ENCODE assay signal across 2 cellular contexts in genomic region chr6:124799638-124800037, GRCh38.
TF ChIP-seq lines count a peak whose summit lies in the region.

No MANE protein-coding gene starts in this region.

TF ChIP-seq in HepG2, 621 proteins besides CTCF, POLR2A, EP300 and RAD21 (continued from another document):
- TF ChIP-seq PTBP1 (IDR thresholded peaks at IDR 0.05; ENCODE audit: low read depth, low read length, poor library complexity, severe bottlenecking) = no peak
- peak; percentile 80 to 90 for TF ChIP-seq MAFK (conservative IDR thresholded peaks at IDR 0.05 in 1 of 2, IDR thresholded peaks at IDR 0.05 in 1 of 2; ENCODE audit: low read length in 2 of 2)
- TF ChIP-seq ZNF569 (CRISPR knock-in tag; IDR thresholded peaks at IDR 0.05; ENCODE audit: borderline replicate concordance) = no peak
- TF ChIP-seq ZNF496 (CRISPR knock-in tag; IDR thresholded peaks at IDR 0.05; ENCODE audit: insufficient replicate concordance) = no peak
- peak; percentile 82 for TF ChIP-seq MAFF (IDR thresholded peaks at IDR 0.05; ENCODE audit: low read depth, low read length)
- no peak for TF ChIP-seq ZNF724P (CRISPR knock-in tag; IDR thresholded peaks at IDR 0.05; ENCODE audit: borderline replicate concordance)
- TF ChIP-seq MAX (IDR thresholded peaks at IDR 0.05) = no peak
- TF ChIP-seq SMARCE1 (IDR thresholded peaks at IDR 0.05; ENCODE audit: borderline replicate concordance) = no peak
- no peak for TF ChIP-seq ZSCAN31 (CRISPR knock-in tag; IDR thresholded peaks at IDR 0.05; ENCODE audit: low read depth)
- no peak for TF ChIP-seq NCOR1 (IDR thresholded peaks at IDR 0.05; ENCODE audit: borderline replicate concordance, low read length)
- no peak for TF ChIP-seq IRX3 (CRISPR knock-in tag; IDR thresholded peaks at IDR 0.05; ENCODE audit: borderline replicate concordance, low read depth)
- TF ChIP-seq BCL6 (CRISPR knock-in tag; IDR thresholded peaks at IDR 0.05) = no peak
- no peak for TF ChIP-seq REL (CRISPR knock-in tag; conservative IDR thresholded peaks at IDR 0.05)
- no peak for TF ChIP-seq MTF1 (CRISPR knock-in tag; IDR thresholded peaks at IDR 0.05)

TF ChIP-seq in H1, 55 proteins besides CTCF, POLR2A, EP300 and RAD21:
- TF ChIP-seq KDM1A (IDR thresholded peaks at IDR 0.05; ENCODE audit: borderline replicate concordance, low read length) = no peak
- TF ChIP-seq E2F6 (IDR thresholded peaks at IDR 0.05) = no peak
- TF ChIP-seq MAFK (IDR thresholded peaks at IDR 0.05; ENCODE audit: low read depth, low read length) = peak; percentile 52; the same call in 1 of the 2 replicates
